Comparison of ENCODE assay signal across 14 cellular contexts in the genomic region with DNA sequence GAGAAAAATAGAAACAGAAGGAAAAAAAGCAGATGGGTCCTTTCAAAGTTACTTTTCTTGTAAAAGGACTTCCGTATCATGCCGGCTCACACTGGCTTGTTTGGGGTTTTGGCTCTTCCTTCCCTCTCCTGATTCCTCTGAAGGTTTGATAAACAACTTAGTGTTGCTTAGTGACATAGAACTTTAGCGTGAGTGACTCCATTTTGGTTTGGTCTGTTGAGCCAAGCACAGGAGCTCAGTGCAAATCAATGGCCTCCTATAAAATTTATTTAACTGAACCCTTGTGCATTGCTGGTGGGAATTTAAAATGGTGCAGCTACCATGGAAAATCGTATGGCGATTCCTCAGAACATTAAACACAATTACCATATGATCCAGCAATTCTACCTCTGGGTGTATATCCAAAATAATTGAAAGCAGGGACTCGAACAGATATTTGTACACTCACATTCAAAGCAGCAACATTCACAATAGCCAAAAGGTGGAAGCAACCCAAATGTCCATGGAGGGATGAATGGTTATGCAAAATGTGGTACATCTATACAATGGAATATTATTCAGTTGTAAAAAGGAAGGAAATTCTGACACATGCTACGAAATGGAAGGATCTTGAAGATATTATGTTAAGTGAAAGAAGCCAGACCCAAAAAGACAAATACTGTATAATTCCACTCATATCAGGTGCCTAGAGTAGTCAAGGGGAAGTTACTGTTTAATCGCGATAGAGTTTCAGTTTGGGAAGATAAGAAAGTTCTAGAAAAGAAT. TPM values are rescaled to one million over a fixed set of nuclear protein-coding genes. Genes with fewer than 3 reads are reported as not detected.
DNase-seq lines count a peak whose midpoint lies in the region; ATAC-seq and TF ChIP-seq lines count a peak whose summit lies in the region.
"Had no signal": no experiment of that assay in that cellular context is flagged by ENCODE, and none has a peak within 500 bp of the region (broad histone marks: within the 10 kb centered on the region; RNA-seq: fewer than 3 reads in every experiment).

No MANE protein-coding gene starts in this region.

- intact Hi-C loops in HCT116 (cut with micrococcal nuclease), result loop anchor here (5.0 kb wide), 1 partner anchor 36 kb away; no protein-coding TSS in a partner anchor
- intact Hi-C loops in activated T-helper 1 cell treated with anti-CD3 and anti-CD28 coated beads, Interleukin-12 subunit alpha, Interleukin-12 subunit beta, Interleukin-2, Interleukin-4 antibody, amounts not matched to agents 30 ng/mL and 10 ng/mL and 1 ng/mL, durations not matched to agents 14 hours and 24 hours and 36 hours (cut with micrococcal nuclease), result loop anchor here (2.0 kb wide), 1 partner anchor 21 kb away; no protein-coding TSS in a partner anchor

- peaks cover 28% of the 10 kb centered on the region for H3F3A ChIP-seq in SK-N-SH (replicated peaks; ENCODE audit: insufficient read depth)

- no peak for TF ChIP-seq EP300 in SK-N-SH (IDR thresholded peaks at IDR 0.05; ENCODE audit: borderline replicate concordance in 1 of 2, low read depth in 1 of 2, low read length in 1 of 2)

- no peak overlapping the region for H3K27ac Mint-ChIP-seq in activated T-helper 1 cell treated with anti-CD3 and anti-CD28 coated beads, Interleukin-12 subunit alpha, Interleukin-12 subunit beta, Interleukin-2, Interleukin-4 antibody, amounts not matched to agents 30 ng/mL and 10 ng/mL and 1 ng/mL, durations not matched to agents 14 hours and 24 hours and 36 hours
- peak overlapping the region in 4 of 10 donors; percentile 18 to 62 (median 29) for H3K27ac Mint-ChIP-seq in naive thymus-derived CD8-positive, alpha-beta T cell

- no peak for ATAC-seq in SK-N-SH treated with all-trans-retinoic acid at 6 μM for 48 hours
- no peak for ATAC-seq in HCT116
- ATAC-seq in naive thymus-derived CD8-positive, alpha-beta T cell, result no peak

- H3K79me2 ChIP-seq in SK-N-SH (ENCODE audit: insufficient read depth) (peaks cover 26% of the 10 kb centered on the region), HCT116 (ENCODE audit: insufficient read depth, low read length) (no peaks in the 10 kb centered on the region)
- H3K79me2 ChIP-seq: parathyroid adenoma had no signal

- H3K4me3 Mint-ChIP-seq in activated T-helper 1 cell treated with anti-CD3 and anti-CD28 coated beads, Interleukin-12 subunit alpha, Interleukin-12 subunit beta, Interleukin-2, Interleukin-4 antibody, amounts not matched to agents 30 ng/mL and 10 ng/mL and 1 ng/mL, durations not matched to agents 14 hours and 24 hours and 36 hours, result peak overlapping the region; percentile 86
- H3K4me3 Mint-ChIP-seq in naive thymus-derived CD8-positive, alpha-beta T cell, result peak overlapping the region; percentile 41 to 95 (median 88)

- H3K4me3 ChIP-seq in SK-N-SH (ENCODE audit: low read depth in 2 of 2, low read length in 1 of 2) (no peak overlapping the region), HCT116 (replicated peaks in 1 of 2; ENCODE audit: low read depth in 1 of 2, low read length in 2 of 2) (no peak overlapping the region)

- peaks cover 26% of the 10 kb centered on the region for H3K4me1 Mint-ChIP-seq in activated T-helper 1 cell treated with anti-CD3 and anti-CD28 coated beads, Interleukin-12 subunit alpha, Interleukin-12 subunit beta, Interleukin-2, Interleukin-4 antibody, amounts not matched to agents 30 ng/mL and 10 ng/mL and 1 ng/mL, durations not matched to agents 14 hours and 24 hours and 36 hours (ENCODE audit: low read depth)
- peaks cover 13 to 28% (median 22%) of the 10 kb centered on the region in 4 donors for H3K4me1 Mint-ChIP-seq in naive thymus-derived CD8-positive, alpha-beta T cell

- H3K36me3 Mint-ChIP-seq in activated T-helper 1 cell treated with anti-CD3 and anti-CD28 coated beads, Interleukin-12 subunit alpha, Interleukin-12 subunit beta, Interleukin-2, Interleukin-4 antibody, amounts not matched to agents 30 ng/mL and 10 ng/mL and 1 ng/mL, durations not matched to agents 14 hours and 24 hours and 36 hours (ENCODE audit: low read depth), result peaks cover 3% of the 10 kb centered on the region
- H3K36me3 Mint-ChIP-seq in naive thymus-derived CD8-positive, alpha-beta T cell, result peaks cover 0 to 7% (median 0%) of the 10 kb centered on the region in 3 donors

- DNase-seq in SK-N-SH (no peak), HCT116 (ENCODE audit: low read depth, low spot score) (no peak), cerebellum (ENCODE audit: low spot score) (no peak), SW480 (ENCODE audit: low spot score) (no peak), NCI-H748 (lab: John Stamatoyannopoulos, UW; ENCODE audit: unreplicated experiment) (no peak)
- no peak for DNase-seq in activated T-helper 1 cell treated with anti-CD3 and anti-CD28 coated beads, Interleukin-12 subunit alpha, Interleukin-12 subunit beta, Interleukin-2, Interleukin-4 antibody, amounts not matched to agents 30 ng/mL and 10 ng/mL and 1 ng/mL, durations not matched to agents 14 hours and 24 hours and 36 hours (ENCODE audit: low spot score)
- no peak for DNase-seq in naive thymus-derived CD8-positive, alpha-beta T cell
- DNase-seq: NCI-H1092, NCI-H2227 treated with DMSO at 0.1 percent for 48 hours, spleen, tibial artery had no signal

- POLR2A ChIA-PET in SK-N-SH (lab: Yijun Ruan, JAX), result interaction anchor here (1.4 to 1.9 kb wide), 3 partner anchors 19 to 80 kb away, joined by 8 read pairs; partner anchors contain the start of genes PLEKHH3 and PSMC3IP
- POLR2A ChIA-PET in HCT116 (lab: Charles Lee), result no interaction called here
- POLR2A ChIA-PET in naive thymus-derived CD8-positive, alpha-beta T cell (lab: Charles Lee), result interaction anchor here (1.1 to 2.7 kb wide), 3 partner anchors 16 to 50 kb away, joined by 3 to 8 read pairs (median 4); no protein-coding TSS in a partner anchor

- H3K27me3 Mint-ChIP-seq in activated T-helper 1 cell treated with anti-CD3 and anti-CD28 coated beads, Interleukin-12 subunit alpha, Interleukin-12 subunit beta, Interleukin-2, Interleukin-4 antibody, amounts not matched to agents 30 ng/mL and 10 ng/mL and 1 ng/mL, durations not matched to agents 14 hours and 24 hours and 36 hours (ENCODE audit: insufficient read depth), result peaks cover 13% of the 10 kb centered on the region
- H3K27me3 Mint-ChIP-seq in naive thymus-derived CD8-positive, alpha-beta T cell, result peaks cover 3 to 17% (median 10%) of the 10 kb centered on the region in 5 donors

- no peak for TF ChIP-seq POLR2A in HCT116 (IDR thresholded peaks at IDR 0.05; ENCODE audit: borderline replicate concordance, extremely low read depth, insufficient read depth, insufficient read length)

- 94% methylated on average over 9 of the region's 9 CpGs for WGBS in SK-N-SH (ENCODE audit: low lambda C conversion rate)

- H3K36me3 ChIP-seq in SK-N-SH (replicated peaks in 1 of 2; ENCODE audit: control insufficient read depth in 1 of 2, insufficient read depth in 2 of 2, low read length in 1 of 2) (peaks cover 5 to 17% of the 10 kb centered on the region in 2 experiments), HCT116 (ENCODE audit: control insufficient read depth in 1 of 2, insufficient read depth in 2 of 2, low read length in 2 of 2) (0 out of 4 replicates have a peak, but pooled peaks cover 0 to 3% of the 10 kb centered on the region in 2 experiments)

- RAD21 ChIA-PET in HCT116 (lab: Charles Lee; ENCODE audit: low non-redundant PET in 1 of 2, low total read pairs in 2 of 2, uncharacterized antibody in 2 of 2, unreplicated experiment in 2 of 2), result no interaction called here

- no TSS peak for BruUV-seq in HCT116 (replicated peaks; lab: Mats Ljungman, UMichigan)

- H3K27me3 ChIP-seq in SK-N-SH (ENCODE audit: insufficient read depth) (no peaks in the 10 kb centered on the region), HCT116 (ENCODE audit: insufficient read depth, low read length) (no peaks in the 10 kb centered on the region)
- H3K27me3 ChIP-seq: ascending aorta, tibial artery had no signal

- H4K20me1 ChIP-seq in SK-N-SH (ENCODE audit: insufficient read depth) (no peaks in the 10 kb centered on the region), HCT116 (ENCODE audit: insufficient read depth) (no peaks in the 10 kb centered on the region)

- no peak overlapping the region for H3K4me2 ChIP-seq in SK-N-SH
- H3K4me2 ChIP-seq in HCT116 (ENCODE audit: low read length), result no peak overlapping the region

- peaks cover 12 to 21% of the 10 kb centered on the region in 2 experiments; a peak in 2 of 4 replicates for H3K4me1 ChIP-seq in SK-N-SH (ENCODE audit: control insufficient read depth in 1 of 2, insufficient read depth in 2 of 2, low read depth in 1 of 2, low read length in 1 of 2)
- peaks cover 20 to 43% of the 10 kb centered on the region in 2 experiments for H3K4me1 ChIP-seq in HCT116 (ENCODE audit: control insufficient read depth in 1 of 2, insufficient read depth in 2 of 2, low read length in 2 of 2)
- H3K4me1 ChIP-seq: parathyroid adenoma had no signal

- H3K27ac ChIP-seq in SK-N-SH (ENCODE audit: low read depth in 2 of 2, low read length in 1 of 2) (no peak overlapping the region), HCT116 (ENCODE audit: low read depth, low read length) (peak overlapping the region; percentile 92; the same call in 1 of the 2 replicates)

- H3K9me3 ChIP-seq in SK-N-SH (no peaks in the 10 kb centered on the region), HCT116 (ENCODE audit: control insufficient read depth in 1 of 2, insufficient read depth in 1 of 2, low read depth in 1 of 2, low read length in 2 of 2) (no peaks in the 10 kb centered on the region; a peak in 1 of 4 replicates)
- H3K9me3 ChIP-seq: ascending aorta, spleen, tibial artery had no signal

- H3K9me2 ChIP-seq in SK-N-SH, result no peaks in the 10 kb centered on the region
- H3K9me2 ChIP-seq in HCT116 (ENCODE audit: insufficient read depth), result no peaks in the 10 kb centered on the region

- H2AFZ ChIP-seq in SK-N-SH (ENCODE audit: low read depth) (no peak overlapping the region), HCT116 (ENCODE audit: low read depth, low read length, poor library complexity, severe bottlenecking) (no peak overlapping the region)

- H3K9me3 Mint-ChIP-seq in activated T-helper 1 cell treated with anti-CD3 and anti-CD28 coated beads, Interleukin-12 subunit alpha, Interleukin-12 subunit beta, Interleukin-2, Interleukin-4 antibody, amounts not matched to agents 30 ng/mL and 10 ng/mL and 1 ng/mL, durations not matched to agents 14 hours and 24 hours and 36 hours, result no peaks in the 10 kb centered on the region
- H3K9me3 Mint-ChIP-seq in naive thymus-derived CD8-positive, alpha-beta T cell, result no peaks in the 10 kb centered on the region

- CTCF ChIA-PET in SK-N-SH (lab: Yijun Ruan, JAX) (interaction anchor here (0.7 to 11.0 kb wide), 3 partner anchors 19 to 80 kb away, joined by 3 to 121 read pairs (median 36); partner anchors contain the start of genes PLEKHH3 and PSMC3IP), HCT116 (lab: Charles Lee) (no interaction called here)

- TF ChIP-seq RAD21 in SK-N-SH (IDR thresholded peaks at IDR 0.05; ENCODE audit: low read length) (no peak), HCT116 (IDR thresholded peaks at IDR 0.05; ENCODE audit: low read depth) (no peak)

- TF ChIP-seq CTCF in SK-N-SH (IDR thresholded peaks at IDR 0.05) (no peak), HCT116 (IDR thresholded peaks at IDR 0.05 in 2 of 3, conservative IDR thresholded peaks at IDR 0.05 in 1 of 3; ENCODE audit: borderline replicate concordance in 1 of 3, insufficient read depth in 1 of 3, low read depth in 2 of 3, low read length in 2 of 3) (no peak)

- H3K9ac ChIP-seq in SK-N-SH, result no peak overlapping the region
- H3K9ac ChIP-seq in HCT116 (ENCODE audit: low read length), result no peak overlapping the region

RNA-seq across cellular contexts. Expression of gene TUBG2, which starts 1.1 kb away (rescaled TPM):
- polyA plus RNA-seq in SK-N-SH (2012; rRNA removed), result 27.6 and 33.9 TPM in 2 replicates
- polyA plus RNA-seq in SK-N-SH (2012; cell fraction: cytosol; rRNA removed), result 14.4 and 21.3 TPM in 2 replicates
- polyA plus RNA-seq in SK-N-SH (2012; cell fraction: nucleus; rRNA removed), result 210 and 236 TPM in 2 replicates
- total RNA-seq in HCT116 (2021; ENCODE audit: unreplicated experiment) (20.9 TPM), cerebellum (13.8 TPM)
- 23.7 and 24.1 TPM in 2 replicates for polyA plus RNA-seq in HCT116 (2012)
- total RNA-seq in activated T-helper 1 cell treated with anti-CD3 and anti-CD28 coated beads, Interleukin-12 subunit alpha, Interleukin-12 subunit beta, Interleukin-2, Interleukin-4 antibody, amounts not matched to agents 30 ng/mL and 10 ng/mL and 1 ng/mL, durations not matched to agents 14 hours and 24 hours and 36 hours, result 9.1 and 11.6 TPM in 2 replicates
- total RNA-seq in naive thymus-derived CD8-positive, alpha-beta T cell, result 10 to 100 TPM; 18.1 to 22.1 TPM
- polyA plus RNA-seq in naive thymus-derived CD8-positive, alpha-beta T cell, result 1 to 10 TPM; 4.9 to 6.9 (median 6.0) TPM

RNA-seq across cellular contexts. Expression of gene PLEKHH3, which starts 18.8 kb away (rescaled TPM):
- 9.8 and 12.8 TPM in 2 replicates for polyA plus RNA-seq in SK-N-SH (2012; rRNA removed)
- polyA plus RNA-seq in SK-N-SH (2012; cell fraction: cytosol; rRNA removed), result 5.9 and 8.6 TPM in 2 replicates
- 22.9 and 29.8 TPM in 2 replicates for polyA plus RNA-seq in SK-N-SH (2012; cell fraction: nucleus; rRNA removed)
- total RNA-seq in HCT116 (2021; ENCODE audit: unreplicated experiment) (66.3 TPM), cerebellum (5.0 TPM)
- 64.9 and 69.0 TPM in 2 replicates for polyA plus RNA-seq in HCT116 (2012)
- total RNA-seq in activated T-helper 1 cell treated with anti-CD3 and anti-CD28 coated beads, Interleukin-12 subunit alpha, Interleukin-12 subunit beta, Interleukin-2, Interleukin-4 antibody, amounts not matched to agents 30 ng/mL and 10 ng/mL and 1 ng/mL, durations not matched to agents 14 hours and 24 hours and 36 hours, result 0.52 and 0.76 TPM in 2 replicates
- not detected for total RNA-seq in naive thymus-derived CD8-positive, alpha-beta T cell
- polyA plus RNA-seq in naive thymus-derived CD8-positive, alpha-beta T cell, result not detected

RNA-seq across cellular contexts. Expression of gene CCR10, which starts 23.6 kb away (rescaled TPM):
- polyA plus RNA-seq in SK-N-SH (2012; rRNA removed), result 2.2 and 3.1 TPM in 2 replicates
- 1.2 and 1.7 TPM in 2 replicates for polyA plus RNA-seq in SK-N-SH (2012; cell fraction: cytosol; rRNA removed)
- 11.5 and 25.8 TPM in 2 replicates for polyA plus RNA-seq in SK-N-SH (2012; cell fraction: nucleus; rRNA removed)
- total RNA-seq in HCT116 (2021; ENCODE audit: unreplicated experiment), result 0.66 TPM
- polyA plus RNA-seq in HCT116 (2012), result 0.78 and 1.2 TPM in 2 replicates
- total RNA-seq in activated T-helper 1 cell treated with anti-CD3 and anti-CD28 coated beads, Interleukin-12 subunit alpha, Interleukin-12 subunit beta, Interleukin-2, Interleukin-4 antibody, amounts not matched to agents 30 ng/mL and 10 ng/mL and 1 ng/mL, durations not matched to agents 14 hours and 24 hours and 36 hours, result 0.15 and 0.21 TPM in 2 replicates
- total RNA-seq in naive thymus-derived CD8-positive, alpha-beta T cell, result 1 to 10 TPM; 1.3 to 1.7 TPM
- polyA plus RNA-seq in naive thymus-derived CD8-positive, alpha-beta T cell, result 1 to 10 TPM in 1 of 3 donors, under 1 TPM in 2; 0.68 to 1.8 (median 0.75) TPM
- 0.91 TPM for total RNA-seq in cerebellum

RNA-seq across cellular contexts. Expression of gene CNTNAP1, which starts 24.3 kb away (rescaled TPM):
- 74.3 and 92.7 TPM in 2 replicates for polyA plus RNA-seq in SK-N-SH (2012; rRNA removed)
- polyA plus RNA-seq in SK-N-SH (2012; cell fraction: cytosol; rRNA removed), result 31.9 and 45.9 TPM in 2 replicates
- polyA plus RNA-seq in SK-N-SH (2012; cell fraction: nucleus; rRNA removed), result 213 and 214 TPM in 2 replicates
- 6.4 TPM for total RNA-seq in HCT116 (2021; ENCODE audit: unreplicated experiment)
- polyA plus RNA-seq in HCT116 (2012), result 8.6 and 9.2 TPM in 2 replicates
- 1.8 and 2.2 TPM in 2 replicates for total RNA-seq in activated T-helper 1 cell treated with anti-CD3 and anti-CD28 coated beads, Interleukin-12 subunit alpha, Interleukin-12 subunit beta, Interleukin-2, Interleukin-4 antibody, amounts not matched to agents 30 ng/mL and 10 ng/mL and 1 ng/mL, durations not matched to agents 14 hours and 24 hours and 36 hours
- total RNA-seq in naive thymus-derived CD8-positive, alpha-beta T cell, result 1 to 10 TPM; 2.7 to 3.0 TPM
- polyA plus RNA-seq in naive thymus-derived CD8-positive, alpha-beta T cell, result under 1 TPM in 1 of 3 donors, not detected in 2; 0.05 TPM
- 13.0 TPM for total RNA-seq in cerebellum

RNA-seq across cellular contexts. Expression of gene TUBG1, which starts 48.5 kb away (rescaled TPM):
- polyA plus RNA-seq in SK-N-SH (2012; rRNA removed), result 72.4 and 145 TPM in 2 replicates
- 71.0 and 92.6 TPM in 2 replicates for polyA plus RNA-seq in SK-N-SH (2012; cell fraction: cytosol; rRNA removed)
- 112 and 144 TPM in 2 replicates for polyA plus RNA-seq in SK-N-SH (2012; cell fraction: nucleus; rRNA removed)
- total RNA-seq in HCT116 (2021; ENCODE audit: unreplicated experiment), result 139 TPM
- 181 and 186 TPM in 2 replicates for polyA plus RNA-seq in HCT116 (2012)
- total RNA-seq in activated T-helper 1 cell treated with anti-CD3 and anti-CD28 coated beads, Interleukin-12 subunit alpha, Interleukin-12 subunit beta, Interleukin-2, Interleukin-4 antibody, amounts not matched to agents 30 ng/mL and 10 ng/mL and 1 ng/mL, durations not matched to agents 14 hours and 24 hours and 36 hours, result 90.0 and 95.2 TPM in 2 replicates
- total RNA-seq in naive thymus-derived CD8-positive, alpha-beta T cell, result 10 to 100 TPM; 12.7 to 16.3 TPM
- 10 to 100 TPM in 1 of 3 donors, 1 to 10 TPM in 2; 6.7 to 10.3 (median 7.8) TPM for polyA plus RNA-seq in naive thymus-derived CD8-positive, alpha-beta T cell
- total RNA-seq in cerebellum, result 9.7 TPM

Comparison
In these comparisons a context has a peak if more than half of its experiments do, and no peak if none do; other contexts are left out.
1. RNA of gene PLEKHH3, which starts 18.8 kb away (total RNA-seq): 66.3 TPM in HCT116 (single experiment); 5.0 TPM in cerebellum (single experiment), 0.52 to 0.76 TPM in activated T-helper 1 cell treated with anti-CD3 and anti-CD28 coated beads, Interleukin-12 subunit alpha, Interleukin-12 subunit beta, Interleukin-2, Interleukin-4 antibody, amounts not matched to agents 30 ng/mL and 10 ng/mL and 1 ng/mL, durations not matched to agents 14 hours and 24 hours and 36 hours and not detected in naive thymus-derived CD8-positive, alpha-beta T cell; every median in the first group is over 10 times any median in the second.